ENCODE assay signal across 31 cellular contexts in the genomic region with DNA sequence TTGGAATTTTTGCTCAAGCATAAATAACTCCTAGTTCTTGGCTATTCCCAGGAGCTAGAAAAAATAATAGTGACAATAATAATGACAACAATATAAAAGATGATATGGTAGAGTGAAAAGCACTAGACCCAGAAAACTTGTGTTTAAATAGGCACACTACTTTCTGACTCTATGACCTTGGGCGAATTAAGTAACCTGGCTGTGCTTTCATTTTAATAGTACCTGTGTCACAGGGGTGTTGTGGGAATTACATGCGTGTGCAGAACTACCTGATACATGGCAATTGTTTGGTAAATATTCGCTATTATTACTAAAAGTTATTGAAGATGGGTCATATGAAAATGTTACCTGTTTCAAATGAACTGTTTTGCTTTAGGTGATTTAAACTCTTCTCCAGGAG.
"Had no signal": no experiment of that assay in that cellular context is flagged by ENCODE, and none has a peak within 500 bp of the region (broad histone marks: within the 10 kb centered on the region; RNA-seq: fewer than 3 reads in every experiment).

No MANE protein-coding gene starts in this region.

- DNase-seq: activated effector memory CD4-positive, alpha-beta T cell treated with anti-CD3 and anti-CD28 coated beads, Interleukin-2, amount 50 U/mL, for 16 hours; activated effector memory CD4-positive, alpha-beta T cell treated with Interleukin-2 at 50 U/mL for 16 hours; activated gamma-delta T cell; activated gamma-delta T cell treated with Interleukin-2 at 50 U/mL for 16 hours; activated naive CD4-positive, alpha-beta T cell; activated naive CD4-positive, alpha-beta T cell treated with anti-CD3 and anti-CD28 coated beads for 36 hours; activated naive CD4-positive, alpha-beta T cell treated with anti-CD3 and anti-CD28 coated beads, Interleukin-2, amount 10 ng/mL, durations not matched to agents 7 days and 5 days; activated naive CD4-positive, alpha-beta T cell treated with anti-CD3 and anti-CD28 coated beads, Interleukin-2, amount 50 U/mL, for 16 hours; activated naive CD4-positive, alpha-beta T cell treated with Interleukin-2 at 50 U/mL for 16 hours; activated naive CD8-positive, alpha-beta T cell treated with anti-CD3 and anti-CD28 coated beads for 36 hours; activated naive CD8-positive, alpha-beta T cell treated with anti-CD3 and anti-CD28 coated beads, Interleukin-2, amount 10 ng/mL, durations not matched to agents 7 days and 5 days; activated naive CD8-positive, alpha-beta T cell treated with anti-CD3 and anti-CD28 coated beads, Interleukin-2, amount 50 U/mL, for 24 hours; activated T-cell treated with anti-CD3 and anti-CD28 coated beads, Interleukin-2, amount 50 U/mL, for 1 hour; activated T-cell treated with anti-CD3 and anti-CD28 coated beads, Interleukin-2, amount 50 U/mL, for 24 hours; activated T-cell treated with anti-CD3 and anti-CD28 coated beads, Interleukin-2, amount 50 U/mL, for 4 hours; activated T-cell treated with anti-CD3 and anti-CD28 coated beads, Interleukin-2, amount 50 U/mL, for 48 hours; activated T-cell treated with anti-CD3 and anti-CD28 coated beads, Interleukin-2, amount 50 U/mL, for 72 hours; adrenal gland; amniotic stem cell; amygdala; anterior cingulate cortex; aorta; brain microvascular endothelial cell; caudate nucleus; central memory CD4-positive, alpha-beta T cell; cerebellar nuclear complex had no signal

- H3K4me1 ChIP-seq: adrenal gland, ascending aorta, breast epithelium had no signal

- H3K9me3 ChIP-seq: adrenal gland, ascending aorta, breast epithelium had no signal

- H3K27ac ChIP-seq: adrenal gland, ascending aorta, brain microvascular endothelial cell, breast epithelium, cardiac muscle cell had no signal

- H3K36me3 ChIP-seq: adrenal gland, ascending aorta, brain microvascular endothelial cell, breast epithelium, cardiac muscle cell had no signal

- H3K4me3 ChIP-seq: adrenal gland, ascending aorta, breast epithelium, cardiac muscle cell had no signal

- H3K27me3 ChIP-seq: adrenal gland, ascending aorta, brain microvascular endothelial cell, breast epithelium, cardiac muscle cell had no signal

- ATAC-seq: activated naive CD4-positive, alpha-beta T cell treated with anti-CD3 and anti-CD28 coated beads, Interleukin-2, amount 50 U/mL, for 72 hours; activated naive CD8-positive, alpha-beta T cell treated with anti-CD3 and anti-CD28 coated beads, Interleukin-2, amount 50 U/mL, for 24 hours; activated T-cell treated with anti-CD3 and anti-CD28 coated beads, Interleukin-2, amount 50 U/mL, for 4 hours; activated T-cell treated with anti-CD3 and anti-CD28 coated beads, Interleukin-2, amount 50 U/mL, for 72 hours; activated T-helper 17 cell treated with anti-CD3 and anti-CD28 coated beads, Interleukin-2, amount 50 U/mL, for 72 hours had no signal
